In genomic region chr17:16085066-16085699, GRCh38 we compare ENCODE assay signal across 10 cellular contexts.
DNase-seq lines count a peak whose midpoint lies in the region; ATAC-seq, FAIRE-seq and TF ChIP-seq lines count a peak whose summit lies in the region.
"Had no signal": no experiment of that assay in that cellular context is flagged by ENCODE, and none has a peak within 500 bp of the region (broad histone marks: within the 10 kb centered on the region; RNA-seq: fewer than 3 reads in every experiment).

No MANE protein-coding gene starts in this region.

- H3K4me1 Mint-ChIP-seq in HFFc6 (ENCODE audit: low read depth) (peaks cover 37% of the 10 kb centered on the region), naive B cell (peaks cover 0 to 5% (median 3%) of the 10 kb centered on the region in 3 donors)

- WGBS in small intestine, 3 donors = 90 to 100% (median 100%) methylated on average over 1 of the region's 1 CpG

- no peaks in the 10 kb centered on the region; the same call in 1 of the 2 replicates for H3K27me3 Mint-ChIP-seq in HFFc6 (ENCODE audit: insufficient read depth)
- no peaks in the 10 kb centered on the region for H3K27me3 Mint-ChIP-seq in naive B cell

- H3K9me3 ChIP-seq in small intestine (ENCODE audit: control insufficient read depth, low read depth) = no peaks in the 10 kb centered on the region

- TF ChIP-seq CTCF in AG09319 (IDR thresholded peaks at IDR 0.05; ENCODE audit: low read depth, low read length) (no peak), HFFc6 (IDR thresholded peaks at IDR 0.05) (no peak), choroid plexus epithelial cell (conservative IDR thresholded peaks at IDR 0.05; ENCODE audit: low read depth, low read length) (no peak)

- H3K4me3 Mint-ChIP-seq in HFFc6 (peak overlapping the region; percentile 16; the same call in 1 of the 2 replicates), naive B cell (no peak overlapping the region)
- H3K4me3 Mint-ChIP-seq: T-helper 1 cell treated with Interleukin-12 subunit alpha and Interleukin-12 subunit beta and Interleukin-4 antibody, amounts not matched to agents 30 μg/mL and 1 μg/mL, for 36 hours had no signal

- H3K4me3 ChIP-seq in choroid plexus epithelial cell (ENCODE audit: low read depth, low read length) (no peak overlapping the region), small intestine (ENCODE audit: low read depth in 1 of 2, low read length in 2 of 2) (no peak overlapping the region)

- DNase-seq in AG09319 (ENCODE audit: extremely low read depth, low read depth) = peak; percentile 82
- peak; percentile 51 for DNase-seq in HFFc6
- DNase-seq in choroid plexus epithelial cell (ENCODE audit: low read depth) = peak; percentile 75
- DNase-seq in naive B cell = no peak
- no peak for DNase-seq in small intestine
- no peak for DNase-seq in H54 (ENCODE audit: insufficient read length, low spot score)
- no peak for DNase-seq in SKM-1 treated with dmso at 0.1 percent for 144 hours (lab: John Stamatoyannopoulos, UW; ENCODE audit: unreplicated experiment)
- DNase-seq: NCI-H446 treated with DMSO at 0.1 percent for 48 hours had no signal

- peaks cover 8 to 17% of the 10 kb centered on the region in 2 donors for H3K36me3 ChIP-seq in small intestine (ENCODE audit: control insufficient read depth in 2 of 2, insufficient read depth in 2 of 2, low read length in 2 of 2)

- H3K36me3 Mint-ChIP-seq in HFFc6 (ENCODE audit: low read depth) = peaks cover 43% of the 10 kb centered on the region
- peaks cover 28 to 35% of the 10 kb centered on the region in 2 donors for H3K36me3 Mint-ChIP-seq in naive B cell

- no peak for TF ChIP-seq POLR2A in H54 (IDR thresholded peaks at IDR 0.05; ENCODE audit: low read depth, low read length)

- H3K27me3 ChIP-seq in small intestine (ENCODE audit: control insufficient read depth in 2 of 2, insufficient read depth in 2 of 2, low read length in 2 of 2) = no peaks in the 10 kb centered on the region

- peak overlapping the region in 1 of 2 donors; percentile 34 for H3K27ac ChIP-seq in small intestine (ENCODE audit: low read depth in 1 of 2, low read length in 1 of 2)

- ATAC-seq in naive B cell (ENCODE audit: low read depth in 2 of 2) (no peak), GM18867 (IDR thresholded peaks at IDR 0.05; ENCODE audit: unreplicated experiment) (no peak)

- H3K9me3 Mint-ChIP-seq in HFFc6 = no peaks in the 10 kb centered on the region
- H3K9me3 Mint-ChIP-seq in naive B cell = no peaks in the 10 kb centered on the region
- H3K9me3 Mint-ChIP-seq: T-helper 1 cell treated with Interleukin-12 subunit alpha and Interleukin-12 subunit beta and Interleukin-4 antibody, amounts not matched to agents 30 μg/mL and 1 μg/mL, for 36 hours had no signal

- H3K4me1 ChIP-seq in small intestine (ENCODE audit: control insufficient read depth in 2 of 2, insufficient read depth in 1 of 2, low read depth in 1 of 2, low read length in 1 of 2) = no peaks in the 10 kb centered on the region

- peak overlapping the region; percentile 86 for H3K27ac Mint-ChIP-seq in HFFc6
- peak overlapping the region in 5 of 6 donors; percentile 1 to 87 (median 35) for H3K27ac Mint-ChIP-seq in naive B cell
- H3K27ac Mint-ChIP-seq: T-helper 1 cell treated with Interleukin-12 subunit alpha and Interleukin-12 subunit beta and Interleukin-4 antibody, amounts not matched to agents 30 μg/mL and 1 μg/mL, for 36 hours had no signal

- FAIRE-seq in small intestine (lab: Jason Lieb, UNC) (no peak), H54 (lab: Jason Lieb, UNC) (no peak)

Comparison
In these comparisons a context has a peak if more than half of its experiments do, and no peak if none do; other contexts are left out.
1. DNase-seq: peak in AG09319 (single experiment), HFFc6 (single experiment) and choroid plexus epithelial cell (single experiment); none in naive B cell (single experiment), small intestine (single experiment), H54 (single experiment) and SKM-1 treated with dmso at 0.1 percent for 144 hours (single experiment).